ENCODE assay signal across 22 cellular contexts in genomic region chr6:17850281-17850680, GRCh38.
"Had no signal": no experiment of that assay in that cellular context is flagged by ENCODE, and none has a peak within 500 bp of the region (broad histone marks: within the 10 kb centered on the region; RNA-seq: fewer than 3 reads in every experiment).

No MANE protein-coding gene starts in this region.

- H3K9me3 Mint-ChIP-seq: effector memory CD8-positive, alpha-beta T cell; naive thymus-derived CD4-positive, alpha-beta T cell; nephron progenitor cell; stimulated activated memory B cell treated with anti-CD40 and anti-IgM and Interleukin-4, amounts not matched to agents 10 μg/mL and 1 μg/mL and 100 μg/mL, for 72 hours; stimulated activated naive CD8-positive, alpha-beta T cell treated with anti-CD3 and anti-CD28 coated beads, Interleukin-15, Interleukin-2, amounts not matched to agents 100 ng/mL and 50 ng/mL, for 24 hours had no signal

- H3K4me1 Mint-ChIP-seq: nephron progenitor cell; stimulated activated memory B cell treated with anti-CD40 and anti-IgM and Interleukin-4, amounts not matched to agents 10 μg/mL and 1 μg/mL and 100 μg/mL, for 72 hours had no signal

- ATAC-seq: effector memory CD8-positive, alpha-beta T cell; esophagus mucosa; gastrocnemius medialis; heart right ventricle; left lobe of liver; naive thymus-derived CD4-positive, alpha-beta T cell; psoas muscle; right lobe of liver; stimulated activated memory B cell treated with anti-CD40 and anti-IgM and Interleukin-4, amounts not matched to agents 10 μg/mL and 1 μg/mL and 100 μg/mL, for 72 hours had no signal

- H3K4me3 ChIP-seq: gastrocnemius medialis, heart right ventricle, psoas muscle, right lobe of liver, spleen, testis, tibial nerve had no signal

- H3K27me3 ChIP-seq: gastrocnemius medialis, heart right ventricle, right lobe of liver, spleen, testis, tibial nerve had no signal

- H3K9me3 ChIP-seq: gastrocnemius medialis, heart right ventricle, psoas muscle, right lobe of liver, spleen, testis, tibial nerve had no signal

- H3K4me3 Mint-ChIP-seq: effector memory CD8-positive, alpha-beta T cell; naive thymus-derived CD4-positive, alpha-beta T cell; nephron progenitor cell; stimulated activated memory B cell treated with anti-CD40 and anti-IgM and Interleukin-4, amounts not matched to agents 10 μg/mL and 1 μg/mL and 100 μg/mL, for 72 hours; stimulated activated naive CD8-positive, alpha-beta T cell treated with anti-CD3 and anti-CD28 coated beads, Interleukin-15, Interleukin-2, amounts not matched to agents 100 ng/mL and 50 ng/mL, for 24 hours had no signal

- H3K27ac Mint-ChIP-seq: effector memory CD8-positive, alpha-beta T cell; naive thymus-derived CD4-positive, alpha-beta T cell; nephron progenitor cell; stimulated activated memory B cell treated with anti-CD40 and anti-IgM and Interleukin-4, amounts not matched to agents 10 μg/mL and 1 μg/mL and 100 μg/mL, for 72 hours; stimulated activated naive CD8-positive, alpha-beta T cell treated with anti-CD3 and anti-CD28 coated beads, Interleukin-15, Interleukin-2, amounts not matched to agents 100 ng/mL and 50 ng/mL, for 24 hours had no signal

- H3K27ac ChIP-seq: gastrocnemius medialis, heart right ventricle, psoas muscle, right lobe of liver, spleen, testis, tibial nerve had no signal

- DNase-seq: effector memory CD8-positive, alpha-beta T cell; gastrocnemius medialis; heart right ventricle; hypothalamus; mammary epithelial cell; naive thymus-derived CD4-positive, alpha-beta T cell; nephron progenitor cell; psoas muscle; retina; right lobe of liver; spleen; stimulated activated CD4-positive, alpha-beta T cell treated with anti-CD3 and anti-CD28 coated beads, Interleukin-15, amount 100 ng/mL, for 24 hours; stimulated activated CD4-positive, alpha-beta T cell treated with anti-CD3 and anti-CD28 coated beads, Interleukin-1b, Interleukin-23, amount 100 ng/mL, for 48 hours; stimulated activated CD4-positive, alpha-beta T cell treated with anti-CD3 and anti-CD28 coated beads, Interleukin-4, amount 100 ng/mL, for 24 hours; testis had no signal

- H3K36me3 Mint-ChIP-seq: naive thymus-derived CD4-positive, alpha-beta T cell had no signal

- H3K27me3 Mint-ChIP-seq: stimulated activated memory B cell treated with anti-CD40 and anti-IgM and Interleukin-4, amounts not matched to agents 10 μg/mL and 1 μg/mL and 100 μg/mL, for 72 hours had no signal

- H3K4me1 ChIP-seq: gastrocnemius medialis, psoas muscle, right lobe of liver, spleen, testis, tibial nerve had no signal

- FAIRE-seq: islet of Langerhans, urothelium cell line had no signal
